ENCODE assay signal across 30 cellular contexts in genomic region chr9:136681945-136682699, GRCh38. TPM values are rescaled to one million over a fixed set of nuclear protein-coding genes. Genes with fewer than 3 reads are reported as not detected.
"Had no signal": no experiment of that assay in that cellular context is flagged by ENCODE, and none has a peak within 500 bp of the region (broad histone marks: within the 10 kb centered on the region; RNA-seq: fewer than 3 reads in every experiment).

No MANE protein-coding gene starts in this region.

- H3K4me3 ChIP-seq: breast epithelium, heart left ventricle, left lung, lung, sigmoid colon, thyroid gland, upper lobe of left lung, vagina had no signal

- H3K27ac ChIP-seq: breast epithelium, heart left ventricle, left lung, sigmoid colon, thyroid gland, vagina had no signal

- H3K36me3 Mint-ChIP-seq: activated naive CD4-positive, alpha-beta T cell treated with anti-CD3 and anti-CD28 coated beads, Interleukin-2, amount 50 U/mL, for 24 hours; natural killer cell treated with Interleukin-12 subunit alpha and Interleukin-12 subunit beta and Interleukin-15 and Interleukin-18, amount 100 ng/mL, for 72 hours; stimulated activated memory B cell treated with anti-CD40 and anti-IgM and Interleukin-4, amounts not matched to agents 10 μg/mL and 1 μg/mL and 100 μg/mL, for 72 hours had no signal

- H3K4me3 Mint-ChIP-seq: activated CD8-positive, alpha-beta T cell treated with anti-CD3 and anti-CD28 coated beads for 36 hours; activated naive CD4-positive, alpha-beta T cell treated with anti-CD3 and anti-CD28 coated beads, Interleukin-2, amount 50 U/mL, for 24 hours; activated naive CD8-positive, alpha-beta T cell treated with anti-CD3 and anti-CD28 coated beads, Interleukin-2, amount 50 U/mL, for 24 hours; activated T-cell treated with anti-CD3 and anti-CD28 coated beads, Interleukin-2, amount 50 U/mL, for 4 hours; activated T-helper 17 cell treated with anti-CD3 and anti-CD28 coated beads, Interleukin-2, amount 50 U/mL, for 72 hours; natural killer cell treated with Interleukin-12 subunit alpha and Interleukin-12 subunit beta and Interleukin-15 and Interleukin-18, amount 100 ng/mL, for 72 hours; stimulated activated memory B cell treated with anti-CD40 and anti-IgM and Interleukin-4, amounts not matched to agents 10 μg/mL and 1 μg/mL and 100 μg/mL, for 72 hours; stimulated activated naive CD8-positive, alpha-beta T cell treated with anti-CD3 and anti-CD28 coated beads, Interleukin-15, amount 100 ng/mL, for 72 hours had no signal

- H3K27me3 ChIP-seq: breast epithelium, heart left ventricle, left lung, sigmoid colon, thyroid gland, upper lobe of left lung, vagina had no signal

- H3K27ac Mint-ChIP-seq: activated CD8-positive, alpha-beta T cell treated with anti-CD3 and anti-CD28 coated beads for 36 hours; activated naive CD4-positive, alpha-beta T cell treated with anti-CD3 and anti-CD28 coated beads, Interleukin-2, amount 50 U/mL, for 24 hours; activated naive CD8-positive, alpha-beta T cell treated with anti-CD3 and anti-CD28 coated beads, Interleukin-2, amount 50 U/mL, for 24 hours; activated T-helper 17 cell treated with anti-CD3 and anti-CD28 coated beads, Interleukin-2, amount 50 U/mL, for 72 hours; natural killer cell treated with Interleukin-12 subunit alpha and Interleukin-12 subunit beta and Interleukin-15 and Interleukin-18, amount 100 ng/mL, for 72 hours; progenitor cell of endocrine pancreas; stimulated activated memory B cell treated with anti-CD40 and anti-IgM and Interleukin-4, amounts not matched to agents 10 μg/mL and 1 μg/mL and 100 μg/mL, for 72 hours; stimulated activated naive CD8-positive, alpha-beta T cell treated with anti-CD3 and anti-CD28 coated beads, Interleukin-15, amount 100 ng/mL, for 72 hours had no signal

- DNase-seq: activated CD4-positive, alpha-beta T cell treated with anti-CD3 and anti-CD28 coated beads for 1 hour; activated CD4-positive, alpha-beta T cell treated with anti-CD3 and anti-CD28 coated beads, Interleukin-2, amount 50 U/mL, for 1 hour; activated CD8-positive, alpha-beta T cell treated with anti-CD3 and anti-CD28 coated beads for 36 hours; activated naive CD8-positive, alpha-beta T cell treated with anti-CD3 and anti-CD28 coated beads, Interleukin-2, amount 50 U/mL, for 24 hours; activated T-cell treated with anti-CD3 and anti-CD28 coated beads, Interleukin-2, amount 50 U/mL, for 4 hours; central memory CD4-positive, alpha-beta T cell; foreskin fibroblast; heart left ventricle; hypothalamus; kidney glomerular epithelial cell; left lung; retina; sigmoid colon; small intestine; stimulated activated CD4-positive, alpha-beta T cell treated with anti-CD3 and anti-CD28 coated beads, Interleukin-1b, Interleukin-23, amount 100 ng/mL, for 48 hours; stimulated activated CD4-positive, alpha-beta T cell treated with anti-CD3 and anti-CD28 coated beads, Interleukin-4, amount 100 ng/mL, for 4 hours; stimulated activated CD8-positive, alpha-beta memory T cell treated with anti-CD3 and anti-CD28 coated beads, Interleukin-4, amount 100 ng/mL, for 48 hours; stimulated activated naive CD8-positive, alpha-beta T cell treated with anti-CD3 and anti-CD28 coated beads, Interleukin-15, amount 100 ng/mL, for 72 hours; T-helper 2 cell; thyroid gland had no signal

- H3K9me3 Mint-ChIP-seq: activated CD8-positive, alpha-beta T cell treated with anti-CD3 and anti-CD28 coated beads for 36 hours; activated naive CD4-positive, alpha-beta T cell treated with anti-CD3 and anti-CD28 coated beads, Interleukin-2, amount 50 U/mL, for 24 hours; activated naive CD8-positive, alpha-beta T cell treated with anti-CD3 and anti-CD28 coated beads, Interleukin-2, amount 50 U/mL, for 24 hours; activated T-cell treated with anti-CD3 and anti-CD28 coated beads, Interleukin-2, amount 50 U/mL, for 4 hours; activated T-helper 17 cell treated with anti-CD3 and anti-CD28 coated beads, Interleukin-2, amount 50 U/mL, for 72 hours; natural killer cell treated with Interleukin-12 subunit alpha and Interleukin-12 subunit beta and Interleukin-15 and Interleukin-18, amount 100 ng/mL, for 72 hours; stimulated activated memory B cell treated with anti-CD40 and anti-IgM and Interleukin-4, amounts not matched to agents 10 μg/mL and 1 μg/mL and 100 μg/mL, for 72 hours; stimulated activated naive CD8-positive, alpha-beta T cell treated with anti-CD3 and anti-CD28 coated beads, Interleukin-15, amount 100 ng/mL, for 72 hours had no signal

- H3K36me3 ChIP-seq: breast epithelium, thyroid gland, vagina had no signal

- H3K9me3 ChIP-seq: breast epithelium, heart left ventricle, left lung, sigmoid colon, thyroid gland, upper lobe of left lung, vagina had no signal

- H3K4me1 Mint-ChIP-seq: activated naive CD4-positive, alpha-beta T cell treated with anti-CD3 and anti-CD28 coated beads, Interleukin-2, amount 50 U/mL, for 24 hours; activated T-helper 17 cell treated with anti-CD3 and anti-CD28 coated beads, Interleukin-2, amount 50 U/mL, for 72 hours had no signal

- ATAC-seq: activated CD8-positive, alpha-beta T cell treated with anti-CD3 and anti-CD28 coated beads for 36 hours; activated naive CD8-positive, alpha-beta T cell treated with anti-CD3 and anti-CD28 coated beads, Interleukin-2, amount 50 U/mL, for 24 hours; activated T-cell treated with anti-CD3 and anti-CD28 coated beads, Interleukin-2, amount 50 U/mL, for 4 hours; activated T-helper 17 cell treated with anti-CD3 and anti-CD28 coated beads, Interleukin-2, amount 50 U/mL, for 72 hours; esophagus mucosa; heart left ventricle; left lung; natural killer cell treated with Interleukin-12 subunit alpha and Interleukin-12 subunit beta and Interleukin-15 and Interleukin-18, amount 100 ng/mL, for 72 hours; stimulated activated memory B cell treated with anti-CD40 and anti-IgM and Interleukin-4, amounts not matched to agents 10 μg/mL and 1 μg/mL and 100 μg/mL, for 72 hours; stimulated activated naive CD8-positive, alpha-beta T cell treated with anti-CD3 and anti-CD28 coated beads, Interleukin-15, amount 100 ng/mL, for 72 hours had no signal

- FAIRE-seq: small intestine had no signal

- H3K27me3 Mint-ChIP-seq: activated CD8-positive, alpha-beta T cell treated with anti-CD3 and anti-CD28 coated beads for 36 hours; activated naive CD4-positive, alpha-beta T cell treated with anti-CD3 and anti-CD28 coated beads, Interleukin-2, amount 50 U/mL, for 24 hours; activated naive CD8-positive, alpha-beta T cell treated with anti-CD3 and anti-CD28 coated beads, Interleukin-2, amount 50 U/mL, for 24 hours; activated T-helper 17 cell treated with anti-CD3 and anti-CD28 coated beads, Interleukin-2, amount 50 U/mL, for 72 hours; natural killer cell treated with Interleukin-12 subunit alpha and Interleukin-12 subunit beta and Interleukin-15 and Interleukin-18, amount 100 ng/mL, for 72 hours; progenitor cell of endocrine pancreas; stimulated activated memory B cell treated with anti-CD40 and anti-IgM and Interleukin-4, amounts not matched to agents 10 μg/mL and 1 μg/mL and 100 μg/mL, for 72 hours; stimulated activated naive CD8-positive, alpha-beta T cell treated with anti-CD3 and anti-CD28 coated beads, Interleukin-15, amount 100 ng/mL, for 72 hours had no signal

RNA-seq across cellular contexts. Expression of gene DIPK1B, which starts 30.2 kb away (rescaled TPM):
- total RNA-seq: activated T-helper 17 cell treated with anti-CD3 and anti-CD28 coated beads, Interleukin-2, amount 50 U/mL, for 72 hours; natural killer cell treated with Interleukin-12 subunit alpha and Interleukin-12 subunit beta and Interleukin-15 and Interleukin-18, amount 100 ng/mL, for 72 hours had no signal
